In the genomic region with DNA sequence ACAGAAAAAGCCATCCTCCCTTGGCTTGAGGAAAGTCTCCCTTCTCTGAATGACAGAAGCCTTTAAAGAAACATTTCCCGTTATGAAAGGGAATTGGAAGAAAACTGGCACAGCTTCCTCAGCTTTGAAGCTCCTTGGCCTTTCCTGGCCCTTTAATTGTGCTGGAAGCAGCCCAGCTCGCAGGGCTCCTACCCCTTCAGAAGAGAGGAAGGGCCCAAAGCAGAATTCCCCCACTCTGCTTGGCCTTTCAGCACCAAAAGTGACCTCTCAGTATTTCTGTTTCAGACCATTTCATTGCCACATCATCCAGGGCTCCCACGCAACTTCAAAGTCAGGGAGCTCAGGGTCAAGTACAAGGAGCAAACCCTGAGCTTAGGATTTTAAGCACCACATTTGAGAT, we compare ENCODE assay signal across 21 cellular contexts. TPM values are rescaled to one million over a fixed set of nuclear protein-coding genes. Genes with fewer than 3 reads are reported as not detected.
A peak's percentile ranks its signal among the peaks of the same experiment; 100 is the strongest.
DNase-seq lines count a peak whose midpoint lies in the region; ATAC-seq and TF ChIP-seq lines count a peak whose summit lies in the region.
"Had no signal": no experiment of that assay in that cellular context is flagged by ENCODE, and none has a peak within 500 bp of the region (broad histone marks: within the 10 kb centered on the region; RNA-seq: fewer than 3 reads in every experiment).

No MANE protein-coding gene starts in this region.

- WGBS in stomach, 5 donors, result 43 to 67% (median 63%) methylated on average over 2 to 3 of the region's 3 CpGs

- POLR2A ChIA-PET in Panc1 (lab: Charles Lee), result no interaction called here

- no peak for TF ChIP-seq EP300 in stomach (IDR thresholded peaks at IDR 0.05)

- peaks cover 3% of the 10 kb centered on the region for H3K27me3 Mint-ChIP-seq in chondrocyte (ENCODE audit: low read depth)

- TF ChIP-seq CTCF in Panc1 (IDR thresholded peaks at IDR 0.05) (no peak), chondrocyte (IDR thresholded peaks at IDR 0.05) (no peak), stomach (IDR thresholded peaks at IDR 0.05) (no peak)

- H3K9me3 ChIP-seq in Panc1 (ENCODE audit: control insufficient read depth, insufficient read depth, low read depth, low read length), result no peaks in the 10 kb centered on the region
- H3K9me3 ChIP-seq in muscle layer of duodenum (ENCODE audit: control insufficient read depth in 1 of 2, low read length in 2 of 2), result no peaks in the 10 kb centered on the region
- H3K9me3 ChIP-seq in stomach, result no peaks in the 10 kb centered on the region
- H3K9me3 ChIP-seq: HAP-1 had no signal

- peaks cover 77% of the 10 kb centered on the region for H3K4me1 ChIP-seq in Panc1 (ENCODE audit: control insufficient read depth, insufficient read depth, low read length)
- peaks cover 26 to 59% of the 10 kb centered on the region in 2 donors for H3K4me1 ChIP-seq in muscle layer of duodenum (ENCODE audit: control insufficient read depth in 1 of 2, insufficient read depth in 2 of 2, low read length in 2 of 2)
- peaks cover 17 to 76% (median 36%) of the 10 kb centered on the region in 4 donors for H3K4me1 ChIP-seq in stomach
- H3K4me1 ChIP-seq: HAP-1 had no signal

- peak overlapping the region; percentile 95 for H3K27ac ChIP-seq in Panc1 (ENCODE audit: low read length)
- peak overlapping the region; percentile 4 for H3K27ac ChIP-seq in muscle layer of duodenum (ENCODE audit: low read length)
- H3K27ac ChIP-seq in stomach, result peak overlapping the region in 3 of 5 donors; percentile 26 to 75 (median 45)
- H3K27ac ChIP-seq: SK-N-MC had no signal

- H3K4me3 ChIP-seq in Panc1 (ENCODE audit: low read depth in 2 of 2, low read length in 2 of 2) (no peak overlapping the region), muscle layer of duodenum (ENCODE audit: low read depth in 1 of 2, low read length in 2 of 2) (no peak overlapping the region), stomach (no peak overlapping the region)
- H3K4me3 ChIP-seq: HAP-1, SK-N-MC had no signal

- intact Hi-C loops in Panc1 (cut with micrococcal nuclease; ENCODE audit: unreplicated experiment), result loop anchor here (5.0 kb wide), 1 partner anchor 93 kb away; no protein-coding TSS in a partner anchor
- intact Hi-C loops in stomach (cut with DNase I; ENCODE audit: low total_unique reads), result no loop called here

- peak overlapping the region; percentile 34 for H3K27ac Mint-ChIP-seq in chondrocyte (ENCODE audit: unreplicated experiment)
- H3K27ac Mint-ChIP-seq: activated naive CD8-positive, alpha-beta T cell treated with anti-CD3 and anti-CD28 coated beads for 36 hours; CD4-positive, CD25-positive, alpha-beta regulatory T cell; mesothelial cell of epicardium had no signal

- no peak for TF ChIP-seq POLR2A in stomach (IDR thresholded peaks at IDR 0.05)

- DNase-seq in Panc1 (ENCODE audit: low read depth, low spot score) (no peak), chondrocyte (ENCODE audit: low spot score) (no peak), stomach (no peak), occipital lobe (lab: John Stamatoyannopoulos, UW) (no peak), NCI-H128 (lab: John Stamatoyannopoulos, UW; ENCODE audit: unreplicated experiment) (no peak)
- DNase-seq: activated CD4-positive, alpha-beta T cell treated with anti-CD3 and anti-CD28 coated beads, Interleukin-2, amount 50 U/mL, for 1 hour; activated naive CD8-positive, alpha-beta T cell treated with anti-CD3 and anti-CD28 coated beads for 36 hours; CD4-positive, CD25-positive, alpha-beta regulatory T cell; DMS 273 treated with DMSO at 0.1 percent for 48 hours; effector memory CD4-positive, alpha-beta T cell; IMR-90; kidney glomerular epithelial cell; NCI-H1436; NCI-H510A; NK-92 treated with Interleukin-12 subunit alpha and Interleukin-12 subunit beta, amount 100 ng/mL, for 24 hours; T-helper 2 cell had no signal

- ATAC-seq in Panc1 (no peak), GM19324 (IDR thresholded peaks at IDR 0.05; ENCODE audit: low FRiP score, unreplicated experiment) (no peak)

- in situ Hi-C loops in Panc1 (cut with HindIII; ENCODE audit: low pct_unique_long_range_greater_than_20kb, low sequenced_read_pairs), result no loop called here

- BruUV-seq in Panc1 (replicated peaks; lab: Mats Ljungman, UMichigan), result no TSS peak

- H3K4me1 Mint-ChIP-seq in chondrocyte (ENCODE audit: low read depth), result peaks cover 63% of the 10 kb centered on the region

- no peaks in the 10 kb centered on the region for H3K27me3 ChIP-seq in Panc1 (ENCODE audit: control insufficient read depth, insufficient read depth, low read length)
- H3K27me3 ChIP-seq in muscle layer of duodenum (ENCODE audit: low read depth, low read length), result no peaks in the 10 kb centered on the region
- peaks cover 0 to 30% (median 20%) of the 10 kb centered on the region in 3 donors for H3K27me3 ChIP-seq in stomach

- H3K36me3 Mint-ChIP-seq in chondrocyte (ENCODE audit: low read depth), result no peaks in the 10 kb centered on the region
- H3K36me3 Mint-ChIP-seq: activated naive CD8-positive, alpha-beta T cell treated with anti-CD3 and anti-CD28 coated beads for 36 hours; CD4-positive, CD25-positive, alpha-beta regulatory T cell; mesothelial cell of epicardium had no signal

- no peak overlapping the region for H3K4me3 Mint-ChIP-seq in chondrocyte (ENCODE audit: unreplicated experiment)
- H3K4me3 Mint-ChIP-seq: activated naive CD8-positive, alpha-beta T cell treated with anti-CD3 and anti-CD28 coated beads for 36 hours; CD4-positive, CD25-positive, alpha-beta regulatory T cell; mesothelial cell of epicardium had no signal

- H3K9me3 Mint-ChIP-seq in chondrocyte (ENCODE audit: low read depth), result no peaks in the 10 kb centered on the region
- H3K9me3 Mint-ChIP-seq: activated naive CD8-positive, alpha-beta T cell treated with anti-CD3 and anti-CD28 coated beads for 36 hours; CD4-positive, CD25-positive, alpha-beta regulatory T cell; mesothelial cell of epicardium had no signal

- CTCF ChIA-PET in Panc1 (lab: Charles Lee), result no interaction called here

- H3K36me3 ChIP-seq in Panc1 (ENCODE audit: control insufficient read depth, insufficient read depth, low read length), result no peaks in the 10 kb centered on the region
- no peaks in the 10 kb centered on the region for H3K36me3 ChIP-seq in muscle layer of duodenum (ENCODE audit: control insufficient read depth in 1 of 2, insufficient read depth in 2 of 2, low read length in 2 of 2)
- H3K36me3 ChIP-seq in stomach, result no peaks in the 10 kb centered on the region
- H3K36me3 ChIP-seq: HAP-1 had no signal

RNA-seq across cellular contexts. Expression of a gene that starts 4.2 kb away (rescaled TPM):
- total RNA-seq in Panc1 (2021; ENCODE audit: unreplicated experiment) (170 TPM), chondrocyte (1.6 to 2.9 TPM (median 1.8 TPM) in 3 replicates), stomach (10 to 100 TPM in 4 of 5 donors, 1 to 10 TPM in 1; 7.2 to 25.0 (median 19.3) TPM), occipital lobe (8.1 TPM)
- 113 TPM for polyA plus RNA-seq in Panc1 (2012; ENCODE audit: insufficient read length)
- 1 to 10 TPM; 2.6 to 4.5 (median 3.4) TPM for polyA plus RNA-seq in stomach

Comparison
In these comparisons a context has a peak if more than half of its experiments do, and no peak if none do; other contexts are left out.
1. H3K27ac ChIP-seq: peak in every context shown above with its lines; median percentile 95 in Panc1; 45 in stomach; 4 in muscle layer of duodenum.